In genomic region chr9:128635266-128636023, GRCh38 we compare ENCODE assay signal across 8 cellular contexts. TPM values are rescaled to one million over a fixed set of nuclear protein-coding genes. Genes with fewer than 3 reads are reported as not detected.
DNase-seq lines count a peak whose midpoint lies in the region; ATAC-seq, FAIRE-seq and TF ChIP-seq lines count a peak whose summit lies in the region.

No MANE protein-coding gene starts in this region.

- WGBS in GM12878 (ENCODE audit: insufficient coverage, insufficient replicate concordance, low lambda C conversion rate, missing lambda C conversion rate), result 81% methylated on average over 15 of the region's 20 CpGs

- POLR2A ChIA-PET in GM12878 (lab: Charles Lee), result no interaction called here
- POLR2A ChIA-PET in activated CD4-positive, alpha-beta memory T cell treated with anti-CD3 and anti-CD28 coated beads, Interleukin-2, amount 10 ng/mL, durations not matched to agents 7 days and 5 days (lab: Charles Lee), result no interaction called here
- POLR2A ChIA-PET in activated CD4-positive, alpha-beta T cell treated with anti-CD3 and anti-CD28 coated beads for 36 hours (lab: Charles Lee), result interaction anchor here (0.6 kb wide), 1 partner anchor 153 kb away, joined by 6 read pairs; no protein-coding TSS in a partner anchor

- RAD21 ChIA-PET in GM12878 (lab: Charles Lee; ENCODE audit: unreplicated experiment), result interaction anchor here (0.5 to 1.1 kb wide), 2 partner anchors 9 to 17 kb away, joined by 3 to 4 read pairs; no protein-coding TSS in a partner anchor

- FAIRE-seq in GM12878 (lab: Jason Lieb, UNC), result no peak

- H3K9me3 ChIP-seq in ES-I3 (ENCODE audit: control insufficient read depth, insufficient read depth, low read length) (no peaks in the 10 kb centered on the region), GM12878 (replicated peaks; ENCODE audit: control insufficient read depth, insufficient read depth, low read length) (no peaks in the 10 kb centered on the region)

- no peak for TF ChIP-seq POLR2A in GM12878 (IDR thresholded peaks at IDR 0.05; ENCODE audit: low read depth, low read length)

- no peak overlapping the region for H3K4me3 ChIP-seq in GM12878

- ATAC-seq in GM12878, result peak; percentile 36
- peak; percentile 3 for ATAC-seq in stimulated activated memory B cell treated with anti-CD40 and anti-IgM and Interleukin-4, amounts not matched to agents 10 μg/mL and 1 μg/mL and 100 μg/mL, for 72 hours
- ATAC-seq in GM18519 (IDR thresholded peaks at IDR 0.05; ENCODE audit: low FRiP score, unreplicated experiment), result no peak
- no peak for ATAC-seq in activated CD4-positive, alpha-beta T cell treated with anti-CD3 and anti-CD28 coated beads for 36 hours

- no peaks in the 10 kb centered on the region for H3K27me3 Mint-ChIP-seq in stimulated activated memory B cell treated with anti-CD40 and anti-IgM and Interleukin-4, amounts not matched to agents 10 μg/mL and 1 μg/mL and 100 μg/mL, for 72 hours
- no peaks in the 10 kb centered on the region for H3K27me3 Mint-ChIP-seq in activated CD4-positive, alpha-beta memory T cell treated with anti-CD3 and anti-CD28 coated beads, Interleukin-2, amount 10 ng/mL, durations not matched to agents 7 days and 5 days
- H3K27me3 Mint-ChIP-seq in activated CD4-positive, alpha-beta T cell treated with anti-CD3 and anti-CD28 coated beads for 36 hours, result no peaks in the 10 kb centered on the region

- peaks cover 42% of the 10 kb centered on the region for H3K36me3 Mint-ChIP-seq in stimulated activated memory B cell treated with anti-CD40 and anti-IgM and Interleukin-4, amounts not matched to agents 10 μg/mL and 1 μg/mL and 100 μg/mL, for 72 hours
- peaks cover 38% of the 10 kb centered on the region for H3K36me3 Mint-ChIP-seq in activated CD4-positive, alpha-beta memory T cell treated with anti-CD3 and anti-CD28 coated beads, Interleukin-2, amount 10 ng/mL, durations not matched to agents 7 days and 5 days (ENCODE audit: low read depth)
- peaks cover 31% of the 10 kb centered on the region for H3K36me3 Mint-ChIP-seq in activated CD4-positive, alpha-beta T cell treated with anti-CD3 and anti-CD28 coated beads for 36 hours (ENCODE audit: low read depth)

- no peaks in the 10 kb centered on the region for H4K20me1 ChIP-seq in GM12878 (ENCODE audit: control insufficient read depth, insufficient read depth)

- H3K27me3 ChIP-seq in GM12878 (replicated peaks in 1 of 2; ENCODE audit: control insufficient read depth in 2 of 2, insufficient read depth in 2 of 2, low read length in 1 of 2), result no peaks in the 10 kb centered on the region

- no peak overlapping the region for H3K4me3 Mint-ChIP-seq in stimulated activated memory B cell treated with anti-CD40 and anti-IgM and Interleukin-4, amounts not matched to agents 10 μg/mL and 1 μg/mL and 100 μg/mL, for 72 hours
- no peak overlapping the region for H3K4me3 Mint-ChIP-seq in activated CD4-positive, alpha-beta memory T cell treated with anti-CD3 and anti-CD28 coated beads, Interleukin-2, amount 10 ng/mL, durations not matched to agents 7 days and 5 days
- no peak overlapping the region for H3K4me3 Mint-ChIP-seq in activated CD4-positive, alpha-beta T cell treated with anti-CD3 and anti-CD28 coated beads for 36 hours

- no peak overlapping the region for H2AFZ ChIP-seq in GM12878 (ENCODE audit: control insufficient read depth, low read depth, low read length)

- no peak overlapping the region for H3K27ac ChIP-seq in GM12878 (ENCODE audit: control insufficient read depth, insufficient read depth)

- H3K36me3 ChIP-seq in ES-I3 (ENCODE audit: insufficient read depth, low read length), result peaks cover 12% of the 10 kb centered on the region; the same call in 1 of the 2 replicates
- peaks cover 0 to 16% of the 10 kb centered on the region in 2 experiments; a peak in 3 of 4 replicates for H3K36me3 ChIP-seq in GM12878 (ENCODE audit: control insufficient read depth in 2 of 2, insufficient read depth in 2 of 2, low read length in 1 of 2)

- no peaks in the 10 kb centered on the region for H3K9me3 Mint-ChIP-seq in stimulated activated memory B cell treated with anti-CD40 and anti-IgM and Interleukin-4, amounts not matched to agents 10 μg/mL and 1 μg/mL and 100 μg/mL, for 72 hours
- no peaks in the 10 kb centered on the region for H3K9me3 Mint-ChIP-seq in activated CD4-positive, alpha-beta memory T cell treated with anti-CD3 and anti-CD28 coated beads, Interleukin-2, amount 10 ng/mL, durations not matched to agents 7 days and 5 days
- no peaks in the 10 kb centered on the region for H3K9me3 Mint-ChIP-seq in activated CD4-positive, alpha-beta T cell treated with anti-CD3 and anti-CD28 coated beads for 36 hours (ENCODE audit: low read depth)

- no peak overlapping the region for H3K27ac Mint-ChIP-seq in stimulated activated memory B cell treated with anti-CD40 and anti-IgM and Interleukin-4, amounts not matched to agents 10 μg/mL and 1 μg/mL and 100 μg/mL, for 72 hours
- H3K27ac Mint-ChIP-seq in activated CD4-positive, alpha-beta memory T cell treated with anti-CD3 and anti-CD28 coated beads, Interleukin-2, amount 10 ng/mL, durations not matched to agents 7 days and 5 days, result no peak overlapping the region
- no peak overlapping the region for H3K27ac Mint-ChIP-seq in activated CD4-positive, alpha-beta T cell treated with anti-CD3 and anti-CD28 coated beads for 36 hours

- intact Hi-C loops in GM12878 (cut with micrococcal nuclease; ENCODE audit: unreplicated experiment), result no loop called here
- intact Hi-C loops in activated CD4-positive, alpha-beta T cell treated with anti-CD3 and anti-CD28 coated beads for 36 hours (cut with DNase I, micrococcal nuclease), result no loop called here

- TF ChIP-seq RAD21 in GM12878 (IDR thresholded peaks at IDR 0.05; ENCODE audit: insufficient read depth, low read depth, low read length), result no peak

- peak overlapping the region; percentile 5; the same call in 1 of the 2 replicates for H3K9ac ChIP-seq in ES-I3 (ENCODE audit: low read depth, low read length)
- no peak overlapping the region for H3K9ac ChIP-seq in GM12878 (ENCODE audit: control insufficient read depth, insufficient read depth, low read length)

- H3K4me1 ChIP-seq in ES-I3 (ENCODE audit: insufficient read depth, low read length) (peaks cover 10% of the 10 kb centered on the region; the same call in 1 of the 2 replicates), GM12878 (ENCODE audit: control insufficient read depth, insufficient read depth, low read length) (no peaks in the 10 kb centered on the region)

- in situ Hi-C loops in GM12878 (cut with MboI), result no loop called here

- no peaks in the 10 kb centered on the region for H3K79me2 ChIP-seq in GM12878 (ENCODE audit: control insufficient read depth, insufficient read depth, low read length)

- no peaks in the 10 kb centered on the region for H3K4me1 Mint-ChIP-seq in stimulated activated memory B cell treated with anti-CD40 and anti-IgM and Interleukin-4, amounts not matched to agents 10 μg/mL and 1 μg/mL and 100 μg/mL, for 72 hours
- H3K4me1 Mint-ChIP-seq in activated CD4-positive, alpha-beta memory T cell treated with anti-CD3 and anti-CD28 coated beads, Interleukin-2, amount 10 ng/mL, durations not matched to agents 7 days and 5 days, result no peaks in the 10 kb centered on the region
- H3K4me1 Mint-ChIP-seq in activated CD4-positive, alpha-beta T cell treated with anti-CD3 and anti-CD28 coated beads for 36 hours, result no peaks in the 10 kb centered on the region

- SMC1A ChIA-PET in GM12878 (lab: Charles Lee; ENCODE audit: uncharacterized antibody, unreplicated experiment), result interaction anchor here (1.2 kb wide), 1 partner anchor 24 kb away, joined by 3 read pairs; no protein-coding TSS in a partner anchor

- H3K4me2 ChIP-seq in GM12878 (ENCODE audit: control insufficient read depth, insufficient read depth), result no peak overlapping the region

- CTCF ChIA-PET in GM12878 (lab: Yijun Ruan, JAX), result no interaction called here
- CTCF ChIA-PET in activated CD4-positive, alpha-beta memory T cell treated with anti-CD3 and anti-CD28 coated beads, Interleukin-2, amount 10 ng/mL, durations not matched to agents 7 days and 5 days (lab: Charles Lee), result interaction anchor here (0.7 to 1.7 kb wide), 3 partner anchors 14 to 273 kb away, joined by 3 to 4 read pairs (median 3); partner anchors contain the start of gene KYAT1
- CTCF ChIA-PET in activated CD4-positive, alpha-beta T cell treated with anti-CD3 and anti-CD28 coated beads for 36 hours (lab: Charles Lee), result interaction anchor here (0.5 kb wide), 2 partner anchors 26 to 36 kb away, joined by 3 read pairs; no protein-coding TSS in a partner anchor

- TF ChIP-seq EP300 in GM12878 (IDR thresholded peaks at IDR 0.05; ENCODE audit: borderline replicate concordance in 1 of 2, control insufficient read depth in 1 of 2, low read depth in 2 of 2, low read length in 2 of 2), result no peak

- no TSS peak for BruUV-seq in GM12878 (replicated peaks; lab: Mats Ljungman, UMichigan)

- TF ChIP-seq CTCF in GM12878 (IDR thresholded peaks at IDR 0.05 in 2 of 3, conservative IDR thresholded peaks at IDR 0.05 in 1 of 3; ENCODE audit: control insufficient read depth in 2 of 3, extremely low read depth in 1 of 3, insufficient read depth in 1 of 3, low read depth in 3 of 3, low read length in 3 of 3), result peak; percentile 14 to 35 (median 24); a peak in 2 of 6 replicates

- DNase-seq in NCI-H1694 treated with DMSO at 0.1 percent for 48 hours (lab: John Stamatoyannopoulos, UW) (peak; percentile 30), GM12878 (ENCODE audit: low read depth, low spot score) (no peak), iris pigment epithelial cell (ENCODE audit: low read depth) (peak; percentile 92)
- no peak for DNase-seq in activated CD4-positive, alpha-beta memory T cell treated with anti-CD3 and anti-CD28 coated beads, Interleukin-2, amount 10 ng/mL, durations not matched to agents 7 days and 5 days
- DNase-seq in activated CD4-positive, alpha-beta T cell treated with anti-CD3 and anti-CD28 coated beads for 36 hours, result no peak

RNA-seq across cellular contexts. Expression of gene DYNC2I2, which starts 21.2 kb away (rescaled TPM):
- total RNA-seq in GM12878 (2013; cell fraction: nucleolus; rRNA removed), result 32.1 and 34.2 TPM in 2 replicates
- total RNA-seq in GM12878 (2014; rRNA removed) (91.1 and 109 TPM in 2 replicates), GM12878 (2014; rRNA removed; fragmentation: Illumina TruSeq; extraction: Trizol) (18.4 and 19.7 TPM in 2 replicates), GM12878 (2021) (61.0 and 64.7 TPM in 2 replicates)
- polyA plus RNA-seq in GM12878 (2011; ENCODE audit: low read depth), result 7.8 TPM
- polyA plus RNA-seq in GM12878 (2011; rRNA removed) (15.4 and 31.2 TPM in 2 replicates), GM12878 (2014; fragmentation: Illumina TruSeq; extraction: Trizol) (2.4 and 11.1 TPM in 2 replicates), GM12878 (2014; fragmentation: Nextera tagmentation; extraction: Ambion mirVana) (1 to 10 TPM in 1 of 2 experiments, under 1 TPM in 1; 0.89 to 2.3 TPM), GM12878 (2014; rRNA removed) (84.1 and 95.5 TPM in 2 replicates), GM12878 (2016; fragmentation: Nextera tagmentation; extraction: Ambion mirVana) (100 to 1,000 TPM in 1 of 2 experiments, 10 to 100 TPM in 1; 88.0 to 118 TPM)
- polyA plus RNA-seq in GM12878 (2011; cell fraction: cytosol; rRNA removed), result 56.6 and 87.5 TPM in 2 replicates
- polyA plus RNA-seq in GM12878 (2011; cell fraction: nucleus; rRNA removed), result 148 and 152 TPM in 2 replicates
- 27.3 and 36.1 TPM in 2 replicates for polyA plus RNA-seq in GM12878 (2012)
- 23.1 and 53.1 TPM in 2 replicates for polyA minus RNA-seq in GM12878 (2011; rRNA and poly(A)+ RNA removed)
- 24.2 and 25.3 TPM in 2 replicates for polyA minus RNA-seq in GM12878 (2011; cell fraction: cytosol; rRNA and poly(A)+ RNA removed)
- polyA minus RNA-seq in GM12878 (2011; cell fraction: nucleus; rRNA and poly(A)+ RNA removed), result 27.9 and 38.6 TPM in 2 replicates
- 10 to 100 TPM; 51.5 to 53.5 TPM for total RNA-seq in activated CD4-positive, alpha-beta memory T cell treated with anti-CD3 and anti-CD28 coated beads, Interleukin-2, amount 10 ng/mL, durations not matched to agents 7 days and 5 days
- 10 to 100 TPM; 26.7 to 35.7 TPM for total RNA-seq in activated CD4-positive, alpha-beta T cell treated with anti-CD3 and anti-CD28 coated beads for 36 hours

RNA-seq across cellular contexts. Expression of gene SET, which starts 53.6 kb away (rescaled TPM):
- total RNA-seq in GM12878 (2013; cell fraction: nucleolus; rRNA removed), result 113 and 116 TPM in 2 replicates
- total RNA-seq in GM12878 (2014; rRNA removed), result 345 and 493 TPM in 2 replicates
- 676 and 706 TPM in 2 replicates for total RNA-seq in GM12878 (2014; rRNA removed; fragmentation: Illumina TruSeq; extraction: Trizol)
- 503 and 533 TPM in 2 replicates for total RNA-seq in GM12878 (2021)
- polyA plus RNA-seq in GM12878 (2011; ENCODE audit: low read depth), result 200 TPM
- 305 and 466 TPM in 2 replicates for polyA plus RNA-seq in GM12878 (2011; rRNA removed)
- 97.5 and 103 TPM in 2 replicates for polyA plus RNA-seq in GM12878 (2011; cell fraction: cytosol; rRNA removed)
- polyA plus RNA-seq in GM12878 (2011; cell fraction: nucleus; rRNA removed), result 103 and 128 TPM in 2 replicates
- 315 and 365 TPM in 2 replicates for polyA plus RNA-seq in GM12878 (2012)
- polyA plus RNA-seq in GM12878 (2014; fragmentation: Illumina TruSeq; extraction: Trizol), result 597 and 873 TPM in 2 replicates
- polyA plus RNA-seq in GM12878 (2014; fragmentation: Nextera tagmentation; extraction: Ambion mirVana), result 100 to 1,000 TPM; 314 to 450 TPM
- polyA plus RNA-seq in GM12878 (2014; rRNA removed), result 274 and 284 TPM in 2 replicates
- 100 to 1,000 TPM; 440 to 466 TPM for polyA plus RNA-seq in GM12878 (2016; fragmentation: Nextera tagmentation; extraction: Ambion mirVana)
- 143 and 207 TPM in 2 replicates for polyA minus RNA-seq in GM12878 (2011; rRNA and poly(A)+ RNA removed)
- polyA minus RNA-seq in GM12878 (2011; cell fraction: cytosol; rRNA and poly(A)+ RNA removed), result 162 and 163 TPM in 2 replicates
- polyA minus RNA-seq in GM12878 (2011; cell fraction: nucleus; rRNA and poly(A)+ RNA removed), result 58.5 and 94.0 TPM in 2 replicates
- total RNA-seq in activated CD4-positive, alpha-beta memory T cell treated with anti-CD3 and anti-CD28 coated beads, Interleukin-2, amount 10 ng/mL, durations not matched to agents 7 days and 5 days, result 100 to 1,000 TPM; 355 to 379 TPM
- 100 to 1,000 TPM; 673 to 682 TPM for total RNA-seq in activated CD4-positive, alpha-beta T cell treated with anti-CD3 and anti-CD28 coated beads for 36 hours

Comparison
In these comparisons a context has a peak if more than half of its experiments do, and no peak if none do; other contexts are left out.
1. DNase-seq: peak in NCI-H1694 treated with DMSO at 0.1 percent for 48 hours (single experiment) and iris pigment epithelial cell (single experiment); none in GM12878 (single experiment), activated CD4-positive, alpha-beta memory T cell treated with anti-CD3 and anti-CD28 coated beads, Interleukin-2, amount 10 ng/mL, durations not matched to agents 7 days and 5 days (single experiment) and activated CD4-positive, alpha-beta T cell treated with anti-CD3 and anti-CD28 coated beads for 36 hours (single experiment).
2. ATAC-seq: peak in GM12878 (single experiment) and stimulated activated memory B cell treated with anti-CD40 and anti-IgM and Interleukin-4, amounts not matched to agents 10 μg/mL and 1 μg/mL and 100 μg/mL, for 72 hours (single experiment); none in GM18519 (single experiment) and activated CD4-positive, alpha-beta T cell treated with anti-CD3 and anti-CD28 coated beads for 36 hours (single experiment).